In the genomic region with DNA sequence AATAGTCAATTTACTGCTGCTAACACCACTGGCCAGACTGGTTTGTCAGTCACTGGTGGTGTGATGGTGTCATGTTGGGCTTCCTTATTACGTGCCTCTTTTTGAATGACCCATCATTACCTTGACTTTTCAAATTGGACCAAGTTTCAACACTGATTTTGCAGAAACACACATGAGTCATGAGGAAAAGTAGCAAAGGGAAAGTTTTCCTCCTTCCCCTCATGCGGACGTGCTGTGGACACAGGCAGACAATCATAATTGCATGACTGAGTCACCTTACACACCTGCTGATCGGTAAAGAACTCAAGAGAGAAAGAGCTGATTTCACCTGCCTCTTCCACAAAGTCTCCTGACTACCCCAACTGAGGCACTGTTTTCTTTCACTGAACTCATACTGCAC, we compare ENCODE assay signal across 17 cellular contexts.
DNase-seq lines count a peak whose midpoint lies in the region; ATAC-seq and TF ChIP-seq lines count a peak whose summit lies in the region.
"Had no signal": no experiment of that assay in that cellular context is flagged by ENCODE, and none has a peak within 500 bp of the region (broad histone marks: within the 10 kb centered on the region; RNA-seq: fewer than 3 reads in every experiment).

No MANE protein-coding gene starts in this region.

- no peak for TF ChIP-seq CTCF in epithelial cell of proximal tubule (conservative IDR thresholded peaks at IDR 0.05; ENCODE audit: low read depth, low read length)

- DNase-seq in DMS53 treated with DMSO at 0.1 percent for 48 hours (lab: John Stamatoyannopoulos, UW; ENCODE audit: unreplicated experiment) (peak; percentile 79), M059J (ENCODE audit: low read depth) (peak; percentile 29), epithelial cell of proximal tubule (ENCODE audit: low read depth) (peak; percentile 69)
- no peak for DNase-seq in naive thymus-derived CD4-positive, alpha-beta T cell
- no peak for DNase-seq in stimulated activated naive CD8-positive, alpha-beta T cell treated with anti-CD3 and anti-CD28 coated beads, Interleukin-15, Interleukin-2, amounts not matched to agents 100 U/mL and 50 U/mL, for 24 hours
- no peak for DNase-seq in stimulated activated effector memory CD8-positive, alpha-beta T cell treated with anti-CD3 and anti-CD28 coated beads, Interleukin-12 subunit alpha, Interleukin-12 subunit beta, amount 100 ng/mL, for 72 hours (ENCODE audit: low spot score in 2 of 2)
- DNase-seq: activated B cell treated with CpG ODN at 0.5 μM for 24 hours; activated gamma-delta T cell; DND-41; effector memory CD8-positive, alpha-beta T cell; H7; immature natural killer cell; NCI-H1092 treated with DMSO at 0.1 percent for 48 hours; NCI-H446 treated with DMSO at 0.1 percent for 48 hours had no signal

- H3K4me1 Mint-ChIP-seq in naive thymus-derived CD4-positive, alpha-beta T cell, result peaks cover 0 to 10% (median 7%) of the 10 kb centered on the region in 7 donors
- H3K4me1 Mint-ChIP-seq in stimulated activated effector memory CD8-positive, alpha-beta T cell treated with anti-CD3 and anti-CD28 coated beads, Interleukin-12 subunit alpha, Interleukin-12 subunit beta, amount 100 ng/mL, for 72 hours, result peaks cover 6% of the 10 kb centered on the region

- H3K36me3 ChIP-seq in naive thymus-derived CD4-positive, alpha-beta T cell (ENCODE audit: control insufficient read depth in 2 of 3, insufficient read depth in 3 of 3, low read length in 3 of 3), result no peaks in the 10 kb centered on the region
- H3K36me3 ChIP-seq: BLaER1 treated with 17β-estradiol and CSF1 and Interleukin-3, amounts not matched to agents 10 nM and 100 nM had no signal

- POLR2A ChIA-PET in naive thymus-derived CD4-positive, alpha-beta T cell (lab: Charles Lee), result no interaction called here

- no peaks in the 10 kb centered on the region for H3K9me3 ChIP-seq in naive thymus-derived CD4-positive, alpha-beta T cell (ENCODE audit: control insufficient read depth in 2 of 3, low read length in 3 of 3)
- H3K9me3 ChIP-seq: BLaER1 treated with 17β-estradiol and CSF1 and Interleukin-3, amounts not matched to agents 10 nM and 100 nM had no signal

- ATAC-seq in naive thymus-derived CD4-positive, alpha-beta T cell, result peak; percentile 27
- no peak for ATAC-seq in stimulated activated naive CD8-positive, alpha-beta T cell treated with anti-CD3 and anti-CD28 coated beads, Interleukin-15, Interleukin-2, amounts not matched to agents 100 U/mL and 50 U/mL, for 24 hours
- ATAC-seq in SK-N-SH treated with all-trans-retinoic acid at 6 μM for 48 hours, result no peak
- no peak for ATAC-seq in stimulated activated effector memory CD8-positive, alpha-beta T cell treated with anti-CD3 and anti-CD28 coated beads, Interleukin-12 subunit alpha, Interleukin-12 subunit beta, amount 100 ng/mL, for 72 hours
- ATAC-seq: effector memory CD8-positive, alpha-beta T cell had no signal

- H3K27me3 Mint-ChIP-seq in naive thymus-derived CD4-positive, alpha-beta T cell, result peaks cover 6 to 36% (median 15%) of the 10 kb centered on the region in 5 donors

- no peak overlapping the region for H3K27ac ChIP-seq in naive thymus-derived CD4-positive, alpha-beta T cell (ENCODE audit: low read depth, low read length)
- H3K27ac ChIP-seq: BLaER1 treated with 17β-estradiol and CSF1 and Interleukin-3, amounts not matched to agents 10 nM and 100 nM had no signal

- H3K27ac Mint-ChIP-seq in naive thymus-derived CD4-positive, alpha-beta T cell, result no peak overlapping the region
- no peak overlapping the region for H3K27ac Mint-ChIP-seq in stimulated activated effector memory CD8-positive, alpha-beta T cell treated with anti-CD3 and anti-CD28 coated beads, Interleukin-12 subunit alpha, Interleukin-12 subunit beta, amount 100 ng/mL, for 72 hours
- H3K27ac Mint-ChIP-seq: activated B cell treated with CpG ODN at 0.5 μM for 24 hours; effector memory CD8-positive, alpha-beta T cell; IgD-negative memory B cell had no signal

- no peaks in the 10 kb centered on the region for H3K4me1 ChIP-seq in naive thymus-derived CD4-positive, alpha-beta T cell (ENCODE audit: control insufficient read depth in 2 of 2, insufficient read depth in 2 of 2, low read length in 2 of 2)

- CTCF ChIA-PET in naive thymus-derived CD4-positive, alpha-beta T cell (lab: Charles Lee), result no interaction called here

- no peaks in the 10 kb centered on the region for H3K36me3 Mint-ChIP-seq in naive thymus-derived CD4-positive, alpha-beta T cell
- H3K36me3 Mint-ChIP-seq in stimulated activated effector memory CD8-positive, alpha-beta T cell treated with anti-CD3 and anti-CD28 coated beads, Interleukin-12 subunit alpha, Interleukin-12 subunit beta, amount 100 ng/mL, for 72 hours, result no peaks in the 10 kb centered on the region
- H3K36me3 Mint-ChIP-seq: IgD-negative memory B cell, immature natural killer cell had no signal

- H3K4me3 Mint-ChIP-seq in naive thymus-derived CD4-positive, alpha-beta T cell, result no peak overlapping the region
- H3K4me3 Mint-ChIP-seq in stimulated activated effector memory CD8-positive, alpha-beta T cell treated with anti-CD3 and anti-CD28 coated beads, Interleukin-12 subunit alpha, Interleukin-12 subunit beta, amount 100 ng/mL, for 72 hours, result no peak overlapping the region
- H3K4me3 Mint-ChIP-seq: activated B cell treated with CpG ODN at 0.5 μM for 24 hours; effector memory CD8-positive, alpha-beta T cell; IgD-negative memory B cell; immature natural killer cell had no signal

- peaks cover 0 to 1% (median 0%) of the 10 kb centered on the region in 11 donors for H3K9me3 Mint-ChIP-seq in naive thymus-derived CD4-positive, alpha-beta T cell
- H3K9me3 Mint-ChIP-seq in stimulated activated effector memory CD8-positive, alpha-beta T cell treated with anti-CD3 and anti-CD28 coated beads, Interleukin-12 subunit alpha, Interleukin-12 subunit beta, amount 100 ng/mL, for 72 hours, result no peaks in the 10 kb centered on the region
- H3K9me3 Mint-ChIP-seq: activated B cell treated with CpG ODN at 0.5 μM for 24 hours; effector memory CD8-positive, alpha-beta T cell; immature natural killer cell had no signal

- no peaks in the 10 kb centered on the region for H3K27me3 ChIP-seq in naive thymus-derived CD4-positive, alpha-beta T cell (ENCODE audit: control insufficient read depth in 2 of 2, insufficient read depth in 2 of 2, low read length in 2 of 2)
- H3K27me3 ChIP-seq: BLaER1 treated with 17β-estradiol and CSF1 and Interleukin-3, amounts not matched to agents 10 nM and 100 nM had no signal

- no peak overlapping the region for H3K4me3 ChIP-seq in epithelial cell of proximal tubule (ENCODE audit: low read depth, low read length)
- no peak overlapping the region for H3K4me3 ChIP-seq in naive thymus-derived CD4-positive, alpha-beta T cell (ENCODE audit: low read length)
- H3K4me3 ChIP-seq: BLaER1 treated with 17β-estradiol and CSF1 and Interleukin-3, amounts not matched to agents 10 nM and 100 nM had no signal

- intact Hi-C loops in naive thymus-derived CD4-positive, alpha-beta T cell (cut with micrococcal nuclease), result no loop called here

TF ChIP-seq in SK-N-SH treated with all-trans-retinoic acid at 6 μM for 48 hours, 23 proteins besides CTCF, POLR2A, EP300 and RAD21 (continues in another document):
- no peak for TF ChIP-seq BACH2 (CRISPR knock-in tag; IDR thresholded peaks at IDR 0.05; ENCODE audit: borderline replicate concordance)
- TF ChIP-seq, protein P1, sequence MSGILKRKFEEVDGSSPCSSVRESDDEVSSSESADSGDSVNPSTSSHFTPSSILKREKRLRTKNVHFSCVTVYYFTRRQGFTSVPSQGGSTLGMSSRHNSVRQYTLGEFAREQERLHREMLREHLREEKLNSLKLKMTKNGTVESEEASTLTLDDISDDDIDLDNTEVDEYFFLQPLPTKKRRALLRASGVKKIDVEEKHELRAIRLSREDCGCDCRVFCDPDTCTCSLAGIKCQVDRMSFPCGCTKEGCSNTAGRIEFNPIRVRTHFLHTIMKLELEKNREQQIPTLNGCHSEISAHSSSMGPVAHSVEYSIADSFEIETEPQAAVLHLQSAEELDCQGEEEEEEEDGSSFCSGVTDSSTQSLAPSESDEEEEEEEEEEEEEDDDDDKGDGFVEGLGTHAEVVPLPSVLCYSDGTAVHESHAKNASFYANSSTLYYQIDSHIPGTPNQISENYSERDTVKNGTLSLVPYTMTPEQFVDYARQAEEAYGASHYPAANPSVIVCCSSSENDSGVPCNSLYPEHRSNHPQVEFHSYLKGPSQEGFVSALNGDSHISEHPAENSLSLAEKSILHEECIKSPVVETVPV (CRISPR knock-in tag; IDR thresholded peaks at IDR 0.05), result no peak
- no peak for TF ChIP-seq SNAI2 (CRISPR knock-in tag; IDR thresholded peaks at IDR 0.05)
- TF ChIP-seq ZFP30 (CRISPR knock-in tag; IDR thresholded peaks at IDR 0.05), result no peak
- TF ChIP-seq OSR1 (CRISPR knock-in tag; IDR thresholded peaks at IDR 0.05), result no peak
- TF ChIP-seq, protein P2, sequence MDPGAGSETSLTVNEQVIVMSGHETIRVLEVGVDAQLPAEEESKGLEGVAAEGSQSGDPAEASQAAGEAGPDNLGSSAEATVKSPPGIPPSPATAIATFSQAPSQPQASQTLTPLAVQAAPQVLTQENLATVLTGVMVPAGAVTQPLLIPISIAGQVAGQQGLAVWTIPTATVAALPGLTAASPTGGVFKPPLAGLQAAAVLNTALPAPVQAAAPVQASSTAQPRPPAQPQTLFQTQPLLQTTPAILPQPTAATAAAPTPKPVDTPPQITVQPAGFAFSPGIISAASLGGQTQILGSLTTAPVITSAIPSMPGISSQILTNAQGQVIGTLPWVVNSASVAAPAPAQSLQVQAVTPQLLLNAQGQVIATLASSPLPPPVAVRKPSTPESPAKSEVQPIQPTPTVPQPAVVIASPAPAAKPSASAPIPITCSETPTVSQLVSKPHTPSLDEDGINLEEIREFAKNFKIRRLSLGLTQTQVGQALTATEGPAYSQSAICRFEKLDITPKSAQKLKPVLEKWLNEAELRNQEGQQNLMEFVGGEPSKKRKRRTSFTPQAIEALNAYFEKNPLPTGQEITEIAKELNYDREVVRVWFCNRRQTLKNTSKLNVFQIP (CRISPR knock-in tag; IDR thresholded peaks at IDR 0.05; ENCODE audit: borderline replicate concordance, low read depth), result no peak
- TF ChIP-seq PPARA (CRISPR knock-in tag; IDR thresholded peaks at IDR 0.05; ENCODE audit: borderline replicate concordance), result no peak
- no peak for TF ChIP-seq ZNF8 (CRISPR knock-in tag; IDR thresholded peaks at IDR 0.05)

Comparison
In these comparisons a context has a peak if more than half of its experiments do, and no peak if none do; other contexts are left out.
1. DNase-seq: peak in DMS53 treated with DMSO at 0.1 percent for 48 hours (single experiment), M059J (single experiment) and epithelial cell of proximal tubule (single experiment); none in naive thymus-derived CD4-positive, alpha-beta T cell (0 of 9), stimulated activated naive CD8-positive, alpha-beta T cell treated with anti-CD3 and anti-CD28 coated beads, Interleukin-15, Interleukin-2, amounts not matched to agents 100 U/mL and 50 U/mL, for 24 hours (single experiment) and stimulated activated effector memory CD8-positive, alpha-beta T cell treated with anti-CD3 and anti-CD28 coated beads, Interleukin-12 subunit alpha, Interleukin-12 subunit beta, amount 100 ng/mL, for 72 hours (0 of 2).